ENCODE assay signal across 19 cellular contexts in the genomic region with DNA sequence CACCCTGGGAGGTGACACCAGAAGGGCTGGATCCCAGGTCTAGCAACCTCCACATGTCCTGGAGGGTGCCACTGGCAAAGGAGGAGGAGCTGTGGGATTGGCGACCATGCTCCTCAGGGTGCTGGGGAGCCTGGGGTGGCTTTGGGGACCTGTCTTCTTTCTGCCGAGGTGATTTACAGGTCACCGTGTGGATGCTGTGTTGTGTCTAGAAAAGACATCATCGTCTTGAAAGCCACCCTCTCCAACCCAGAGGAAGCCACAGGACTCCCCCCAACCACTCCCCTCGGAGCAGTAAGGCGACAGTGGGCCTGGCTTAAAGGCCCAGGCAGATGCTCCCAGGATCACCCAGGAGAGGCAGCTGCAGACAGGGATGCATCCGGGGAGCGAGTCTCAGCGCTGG. TPM values are rescaled to one million over a fixed set of nuclear protein-coding genes. Genes with fewer than 3 reads are reported as not detected.
DNase-seq lines count a peak whose midpoint lies in the region; ATAC-seq and TF ChIP-seq lines count a peak whose summit lies in the region.
"Had no signal": no experiment of that assay in that cellular context is flagged by ENCODE, and none has a peak within 500 bp of the region (broad histone marks: within the 10 kb centered on the region; RNA-seq: fewer than 3 reads in every experiment).

No MANE protein-coding gene starts in this region.

- H3K4me3 ChIP-seq in HAP-1: no peak overlapping the region
- no peak overlapping the region for H3K4me3 ChIP-seq in GM23248
- H3K4me3 ChIP-seq: GM12878, Peyer's patch, prostate gland had no signal

- H3K36me3 Mint-ChIP-seq in activated CD4-positive, alpha-beta T cell treated with anti-CD3 and anti-CD28 coated beads, Interleukin-2, amount 10 ng/mL, durations not matched to agents 24 days and 14 days (ENCODE audit: low read depth): peaks cover 9% of the 10 kb centered on the region
- peaks cover 6% of the 10 kb centered on the region for H3K36me3 Mint-ChIP-seq in CD4-positive, alpha-beta T cell (ENCODE audit: low read depth)
- H3K36me3 Mint-ChIP-seq in T-helper 1 cell treated with Interleukin-12 subunit alpha and Interleukin-12 subunit beta and Interleukin-4 antibody, amounts not matched to agents 30 μg/mL and 1 μg/mL, for 36 hours (ENCODE audit: low read depth): peaks cover 6% of the 10 kb centered on the region

- no peaks in the 10 kb centered on the region for H3K27me3 Mint-ChIP-seq in activated CD4-positive, alpha-beta T cell treated with anti-CD3 and anti-CD28 coated beads, Interleukin-2, amount 10 ng/mL, durations not matched to agents 24 days and 14 days
- no peaks in the 10 kb centered on the region for H3K27me3 Mint-ChIP-seq in CD4-positive, alpha-beta T cell
- no peaks in the 10 kb centered on the region for H3K27me3 Mint-ChIP-seq in T-helper 1 cell treated with Interleukin-12 subunit alpha and Interleukin-12 subunit beta and Interleukin-4 antibody, amounts not matched to agents 30 μg/mL and 1 μg/mL, for 36 hours (ENCODE audit: low read depth)

- no peak for DNase-seq in activated CD4-positive, alpha-beta T cell treated with anti-CD3 and anti-CD28 coated beads, Interleukin-2, amount 10 ng/mL, durations not matched to agents 24 days and 14 days
- DNase-seq in activated CD4-positive, alpha-beta T cell treated with anti-CD3 and anti-CD28 coated beads for 48 hours: no peak
- DNase-seq in CD4-positive, alpha-beta T cell: peak in 5 of 10 experiments; percentile 15 to 77 (median 37)
- peak; percentile 18 for DNase-seq in effector CD4-positive, alpha-beta T cell
- no peak for DNase-seq in HAP-1 (ENCODE audit: low spot score in 2 of 2)
- no peak for DNase-seq in GM23248
- DNase-seq in NCI-H1436 (lab: John Stamatoyannopoulos, UW): no peak
- DNase-seq: activated CD4-positive, alpha-beta T cell treated with anti-CD3 and anti-CD28 coated beads, Interleukin-2, amount 50 U/mL, for 48 hours; activated effector memory CD4-positive, alpha-beta T cell treated with Interleukin-2 at 50 U/mL for 16 hours; BE2C; IMR-90; NCI-H1694 treated with DMSO at 0.1 percent for 48 hours; NCI-H82; Peyer's patch had no signal

- H3K4me2 ChIP-seq in GM23248 (ENCODE audit: unreplicated experiment): no peak overlapping the region

- no peak overlapping the region for H3K9ac ChIP-seq in GM23248

- ATAC-seq in CD4-positive, alpha-beta T cell (ENCODE audit: poor library complexity): peak; percentile 38
- ATAC-seq: GM12878 had no signal

- H3K36me3 ChIP-seq in HAP-1 (replicated peaks): no peaks in the 10 kb centered on the region
- H3K36me3 ChIP-seq in GM23248 (ENCODE audit: low read depth): no peaks in the 10 kb centered on the region
- H3K36me3 ChIP-seq: Peyer's patch, prostate gland had no signal

- H3K4me1 ChIP-seq in HAP-1 (no peaks in the 10 kb centered on the region), GM23248 (ENCODE audit: insufficient read depth) (no peaks in the 10 kb centered on the region)
- H3K4me1 ChIP-seq: BE2C, Peyer's patch, prostate gland had no signal

- no peaks in the 10 kb centered on the region for H4K20me1 ChIP-seq in GM23248 (ENCODE audit: insufficient read depth)

- no peaks in the 10 kb centered on the region for H3K9me3 Mint-ChIP-seq in activated CD4-positive, alpha-beta T cell treated with anti-CD3 and anti-CD28 coated beads, Interleukin-2, amount 10 ng/mL, durations not matched to agents 24 days and 14 days
- no peaks in the 10 kb centered on the region for H3K9me3 Mint-ChIP-seq in CD4-positive, alpha-beta T cell
- no peaks in the 10 kb centered on the region for H3K9me3 Mint-ChIP-seq in T-helper 1 cell treated with Interleukin-12 subunit alpha and Interleukin-12 subunit beta and Interleukin-4 antibody, amounts not matched to agents 30 μg/mL and 1 μg/mL, for 36 hours
- H3K9me3 Mint-ChIP-seq: endodermal cell, mesothelial cell of epicardium had no signal

- H2AFZ ChIP-seq in GM23248: no peak overlapping the region

- 89 to 91% methylated on average over 9 of the region's 9 CpGs for WGBS in GM23248 (ENCODE audit: low coverage in 1 of 2, low lambda C conversion rate in 2 of 2, missing lambda C conversion rate in 2 of 2), 2 experiments

- in situ Hi-C loops in HAP-1 (cut with MboI; ENCODE audit: low sequenced_read_pairs) (no loop called here), GM23248 (cut with MboI) (no loop called here)

- intact Hi-C loops in activated CD4-positive, alpha-beta T cell treated with anti-CD3 and anti-CD28 coated beads, Interleukin-2, amount 10 ng/mL, durations not matched to agents 24 days and 14 days (cut with micrococcal nuclease): loop anchor here (10.0 kb wide), 1 partner anchor 247 kb away; a partner anchor contains a TSS
- intact Hi-C loops in CD4-positive, alpha-beta T cell (cut with DNase I, micrococcal nuclease): loop anchor here (1.0 to 10.0 kb wide), 5 partner anchors 21 to 163 kb away; a partner anchor contains a TSS

- POLR2A ChIA-PET in CD4-positive, alpha-beta T cell (lab: Charles Lee): interaction anchor here (1.1 to 2.9 kb wide), 13 partner anchors 8 to 168 kb away, joined by 3 to 44 read pairs (median 6); a partner anchor contains a TSS

- H3K27ac Mint-ChIP-seq in activated CD4-positive, alpha-beta T cell treated with anti-CD3 and anti-CD28 coated beads, Interleukin-2, amount 10 ng/mL, durations not matched to agents 24 days and 14 days: peak overlapping the region; percentile 34
- peak overlapping the region; percentile 97 for H3K27ac Mint-ChIP-seq in CD4-positive, alpha-beta T cell
- H3K27ac Mint-ChIP-seq in T-helper 1 cell treated with Interleukin-12 subunit alpha and Interleukin-12 subunit beta and Interleukin-4 antibody, amounts not matched to agents 30 μg/mL and 1 μg/mL, for 36 hours: peak overlapping the region; percentile 89
- H3K27ac Mint-ChIP-seq: endodermal cell, mesothelial cell of epicardium had no signal

- H3K27me3 ChIP-seq in CD4-positive, alpha-beta T cell (ENCODE audit: control insufficient read depth, insufficient read depth, low read length): no peaks in the 10 kb centered on the region
- no peaks in the 10 kb centered on the region for H3K27me3 ChIP-seq in HAP-1 (ENCODE audit: low read depth)
- no peaks in the 10 kb centered on the region for H3K27me3 ChIP-seq in GM23248 (replicated peaks; ENCODE audit: insufficient read depth)
- H3K27me3 ChIP-seq: BE2C, Peyer's patch had no signal

- no peaks in the 10 kb centered on the region for H3K79me2 ChIP-seq in GM23248 (ENCODE audit: insufficient read depth)

- no peak for TF ChIP-seq CTCF in CD4-positive, alpha-beta T cell (IDR thresholded peaks at IDR 0.05)

- no peaks in the 10 kb centered on the region for H3K9me3 ChIP-seq in CD4-positive, alpha-beta T cell (ENCODE audit: control insufficient read depth, low read length)
- H3K9me3 ChIP-seq in HAP-1 (no peaks in the 10 kb centered on the region), GM23248 (ENCODE audit: low read depth) (no peaks in the 10 kb centered on the region)
- H3K9me3 ChIP-seq: BE2C, Peyer's patch, prostate gland had no signal

- no peaks in the 10 kb centered on the region for H3F3A ChIP-seq in GM23248 (ENCODE audit: insufficient read depth)

- CTCF ChIA-PET in CD4-positive, alpha-beta T cell (lab: Charles Lee): interaction anchor here (0.9 to 2.8 kb wide), 5 partner anchors 10 to 168 kb away, joined by 3 to 15 read pairs (median 8); a partner anchor contains a TSS

- H3K27ac ChIP-seq in CD4-positive, alpha-beta T cell (ENCODE audit: low read depth, low read length): peak overlapping the region; percentile 94
- no peak overlapping the region for H3K27ac ChIP-seq in GM23248
- H3K27ac ChIP-seq: prostate gland had no signal

- H3K4me3 Mint-ChIP-seq in activated CD4-positive, alpha-beta T cell treated with anti-CD3 and anti-CD28 coated beads, Interleukin-2, amount 10 ng/mL, durations not matched to agents 24 days and 14 days: peak overlapping the region; percentile 78
- peak overlapping the region; percentile 39 for H3K4me3 Mint-ChIP-seq in CD4-positive, alpha-beta T cell
- H3K4me3 Mint-ChIP-seq in T-helper 1 cell treated with Interleukin-12 subunit alpha and Interleukin-12 subunit beta and Interleukin-4 antibody, amounts not matched to agents 30 μg/mL and 1 μg/mL, for 36 hours: no peak overlapping the region
- H3K4me3 Mint-ChIP-seq: endodermal cell, mesothelial cell of epicardium had no signal

- peaks cover 28% of the 10 kb centered on the region for H3K4me1 Mint-ChIP-seq in activated CD4-positive, alpha-beta T cell treated with anti-CD3 and anti-CD28 coated beads, Interleukin-2, amount 10 ng/mL, durations not matched to agents 24 days and 14 days
- peaks cover 66% of the 10 kb centered on the region for H3K4me1 Mint-ChIP-seq in CD4-positive, alpha-beta T cell (ENCODE audit: low read depth)
- H3K4me1 Mint-ChIP-seq in T-helper 1 cell treated with Interleukin-12 subunit alpha and Interleukin-12 subunit beta and Interleukin-4 antibody, amounts not matched to agents 30 μg/mL and 1 μg/mL, for 36 hours (ENCODE audit: low read depth): peaks cover 28% of the 10 kb centered on the region
- H3K4me1 Mint-ChIP-seq: mesothelial cell of epicardium had no signal

- no peaks in the 10 kb centered on the region for H3K9me2 ChIP-seq in GM23248 (ENCODE audit: insufficient read depth)

RNA-seq across cellular contexts. Expression of a gene that starts 29.7 kb away (rescaled TPM):
- total RNA-seq in activated CD4-positive, alpha-beta T cell treated with anti-CD3 and anti-CD28 coated beads, Interleukin-2, amount 10 ng/mL, durations not matched to agents 24 days and 14 days: 428 and 452 TPM in 2 replicates
- 100 to 1,000 TPM; 168 to 174 TPM for total RNA-seq in CD4-positive, alpha-beta T cell
- 33.8 and 38.2 TPM in 2 replicates for total RNA-seq in GM23248 (2014; rRNA removed; shearing (Covaris generic))
- 12.7 and 16.3 TPM in 2 replicates for polyA plus RNA-seq in GM23248 (2016; fragmentation: Nextera tagmentation; extraction: Ambion mirVana)

Comparison
In these comparisons a context has a peak if more than half of its experiments do, and no peak if none do; other contexts are left out.
1. H3K27ac Mint-ChIP-seq: peak in every context shown above with its lines; median percentile 97 in CD4-positive, alpha-beta T cell; 89 in T-helper 1 cell treated with Interleukin-12 subunit alpha and Interleukin-12 subunit beta and Interleukin-4 antibody, amounts not matched to agents 30 μg/mL and 1 μg/mL, for 36 hours; 34 in activated CD4-positive, alpha-beta T cell treated with anti-CD3 and anti-CD28 coated beads, Interleukin-2, amount 10 ng/mL, durations not matched to agents 24 days and 14 days.